26 cellular contexts compared by ENCODE assay signal in the genomic region with DNA sequence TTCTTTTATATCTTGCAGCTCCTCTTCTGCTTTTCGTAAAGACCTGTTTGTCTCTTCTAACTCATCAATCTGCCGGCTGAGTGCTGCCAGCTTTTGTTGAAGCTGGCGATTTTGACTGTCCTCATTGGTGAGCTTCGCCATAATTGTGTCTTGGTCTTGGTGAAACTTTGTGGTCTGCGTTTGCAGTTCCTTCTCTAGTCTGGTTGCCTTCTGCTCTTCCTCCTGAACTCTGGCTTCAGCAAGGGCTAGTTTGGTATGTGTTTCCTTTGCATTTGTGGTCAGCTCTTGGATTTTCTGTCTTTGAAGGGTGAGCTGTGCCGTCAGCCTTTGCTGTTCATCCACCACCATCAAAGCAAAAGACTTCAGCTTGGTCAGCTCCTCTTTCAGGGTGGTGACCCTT. TPM values are rescaled to one million over a fixed set of nuclear protein-coding genes. Genes with fewer than 3 reads are reported as not detected.
DNase-seq lines count a peak whose midpoint lies in the region; ATAC-seq and TF ChIP-seq lines count a peak whose summit lies in the region.
"Had no signal": no experiment of that assay in that cellular context is flagged by ENCODE, and none has a peak within 500 bp of the region (broad histone marks: within the 10 kb centered on the region; RNA-seq: fewer than 3 reads in every experiment).

No MANE protein-coding gene starts in this region.

- no peaks in the 10 kb centered on the region for H3K4me1 ChIP-seq in testis
- H3K4me1 ChIP-seq: Caco-2 had no signal

- peak; percentile 54 for DNase-seq in SIG-M5 treated with dmso at 0.1 percent for 504 hours (lab: John Stamatoyannopoulos, UW; ENCODE audit: unreplicated experiment)
- no peak for DNase-seq in SIG-M5 (lab: John Stamatoyannopoulos, UW)
- DNase-seq in NOMO-1 (lab: John Stamatoyannopoulos, UW; ENCODE audit: unreplicated experiment in 2 of 2): peak; percentile 45 to 82
- peak; percentile 12 for DNase-seq in globus pallidus (ENCODE audit: low spot score)
- DNase-seq in activated CD4-positive, alpha-beta memory T cell treated with anti-CD3 and anti-CD28 coated beads for 36 hours: no peak
- DNase-seq in activated T-cell treated with anti-CD3 and anti-CD28 coated beads, Interleukin-2, amount 50 U/mL, for 24 hours: no peak
- DNase-seq in testis: no peak
- DNase-seq: activated CD8-positive, alpha-beta T cell treated with anti-CD3 and anti-CD28 coated beads, Interleukin-2, amount 10 ng/mL, durations not matched to agents 7 days and 5 days; activated gamma-delta T cell treated with Interleukin-2 at 50 U/mL for 16 hours; Caco-2; DMS79 treated with DMSO at 0.1 percent for 48 hours; effector memory CD4-positive, alpha-beta T cell; foreskin melanocyte; immature natural killer cell; MG63; mucosa of descending colon; NCI-H187 treated with DMSO at 0.1 percent for 48 hours; NCI-H226; stimulated activated CD4-positive, alpha-beta T cell treated with anti-CD3 and anti-CD28 coated beads, Interleukin-1b, Interleukin-23, amount 100 ng/mL, for 48 hours; SW 1271 had no signal

- no peak overlapping the region for H3K27ac Mint-ChIP-seq in activated CD4-positive, alpha-beta memory T cell treated with anti-CD3 and anti-CD28 coated beads for 36 hours
- H3K27ac Mint-ChIP-seq in activated T-cell treated with anti-CD3 and anti-CD28 coated beads, Interleukin-2, amount 50 U/mL, for 24 hours: no peak overlapping the region
- H3K27ac Mint-ChIP-seq: activated CD8-positive, alpha-beta T cell treated with anti-CD3 and anti-CD28 coated beads, Interleukin-2, amount 10 ng/mL, durations not matched to agents 7 days and 5 days; immature natural killer cell; progenitor cell of endocrine pancreas; stimulated activated effector memory CD8-positive, alpha-beta T cell treated with anti-CD3 and anti-CD28 coated beads, Interleukin-12 subunit alpha, Interleukin-12 subunit beta, amount 100 ng/mL, for 72 hours had no signal

- ATAC-seq in GM19023 (IDR thresholded peaks at IDR 0.05; ENCODE audit: unreplicated experiment): no peak
- ATAC-seq: activated CD8-positive, alpha-beta T cell treated with anti-CD3 and anti-CD28 coated beads, Interleukin-2, amount 10 ng/mL, durations not matched to agents 7 days and 5 days; mucosa of descending colon; stimulated activated effector memory CD8-positive, alpha-beta T cell treated with anti-CD3 and anti-CD28 coated beads, Interleukin-12 subunit alpha, Interleukin-12 subunit beta, amount 100 ng/mL, for 72 hours had no signal

- no peaks in the 10 kb centered on the region for H3K27me3 Mint-ChIP-seq in activated CD4-positive, alpha-beta memory T cell treated with anti-CD3 and anti-CD28 coated beads for 36 hours
- H3K27me3 Mint-ChIP-seq in activated T-cell treated with anti-CD3 and anti-CD28 coated beads, Interleukin-2, amount 50 U/mL, for 24 hours: no peaks in the 10 kb centered on the region
- H3K27me3 Mint-ChIP-seq: progenitor cell of endocrine pancreas had no signal

- intact Hi-C loops in activated CD4-positive, alpha-beta memory T cell treated with anti-CD3 and anti-CD28 coated beads for 36 hours (cut with micrococcal nuclease): no loop called here
- intact Hi-C loops in testis (cut with DNase I; ENCODE audit: low total_unique reads): no loop called here

- no peak overlapping the region for H3K27ac ChIP-seq in testis
- H3K27ac ChIP-seq: 22Rv1, hepatocyte had no signal

- H3K4me3 ChIP-seq in testis: no peak overlapping the region
- H3K4me3 ChIP-seq: hepatocyte, MG63, mucosa of descending colon had no signal

- CTCF ChIA-PET in activated CD4-positive, alpha-beta memory T cell treated with anti-CD3 and anti-CD28 coated beads for 36 hours (lab: Charles Lee): interaction anchor here (1.0 to 1.3 kb wide), 4 partner anchors 19 to 403 kb away, joined by 3 to 5 read pairs (median 3); no protein-coding TSS in a partner anchor

- no peak for TF ChIP-seq POLR2A in testis (IDR thresholded peaks at IDR 0.05)

- H3K36me3 ChIP-seq in testis (ENCODE audit: low read depth, missing control alignments): no peaks in the 10 kb centered on the region

- WGBS in testis, 2 donors: 87 to 92% methylated on average over 6 of the region's 6 CpGs

- H3K27me3 ChIP-seq in testis: no peaks in the 10 kb centered on the region
- H3K27me3 ChIP-seq: hepatocyte, MG63 had no signal

- peaks cover 8% of the 10 kb centered on the region for H3K4me1 Mint-ChIP-seq in activated CD4-positive, alpha-beta memory T cell treated with anti-CD3 and anti-CD28 coated beads for 36 hours (ENCODE audit: low read depth)
- H3K4me1 Mint-ChIP-seq in activated T-cell treated with anti-CD3 and anti-CD28 coated beads, Interleukin-2, amount 50 U/mL, for 24 hours (ENCODE audit: low read depth): peaks cover 23% of the 10 kb centered on the region
- H3K4me1 Mint-ChIP-seq: immature natural killer cell had no signal

- POLR2A ChIA-PET in activated CD4-positive, alpha-beta memory T cell treated with anti-CD3 and anti-CD28 coated beads for 36 hours (lab: Charles Lee): no interaction called here

- no peak overlapping the region for H3K4me3 Mint-ChIP-seq in activated CD4-positive, alpha-beta memory T cell treated with anti-CD3 and anti-CD28 coated beads for 36 hours
- no peak overlapping the region for H3K4me3 Mint-ChIP-seq in activated T-cell treated with anti-CD3 and anti-CD28 coated beads, Interleukin-2, amount 50 U/mL, for 24 hours
- H3K4me3 Mint-ChIP-seq: activated CD8-positive, alpha-beta T cell treated with anti-CD3 and anti-CD28 coated beads, Interleukin-2, amount 10 ng/mL, durations not matched to agents 7 days and 5 days; immature natural killer cell; neural crest cell; stimulated activated effector memory CD8-positive, alpha-beta T cell treated with anti-CD3 and anti-CD28 coated beads, Interleukin-12 subunit alpha, Interleukin-12 subunit beta, amount 100 ng/mL, for 72 hours had no signal

- H3K36me3 Mint-ChIP-seq in activated CD4-positive, alpha-beta memory T cell treated with anti-CD3 and anti-CD28 coated beads for 36 hours: no peaks in the 10 kb centered on the region
- peaks cover 13% of the 10 kb centered on the region for H3K36me3 Mint-ChIP-seq in activated T-cell treated with anti-CD3 and anti-CD28 coated beads, Interleukin-2, amount 50 U/mL, for 24 hours (ENCODE audit: low read depth)
- H3K36me3 Mint-ChIP-seq: immature natural killer cell; stimulated activated effector memory CD8-positive, alpha-beta T cell treated with anti-CD3 and anti-CD28 coated beads, Interleukin-12 subunit alpha, Interleukin-12 subunit beta, amount 100 ng/mL, for 72 hours had no signal

- H3K9me3 ChIP-seq in testis: no peaks in the 10 kb centered on the region
- H3K9me3 ChIP-seq: Caco-2, MG63, mucosa of descending colon had no signal

- TF ChIP-seq CTCF in testis (IDR thresholded peaks at IDR 0.05): no peak

- H3K9me3 Mint-ChIP-seq in activated CD4-positive, alpha-beta memory T cell treated with anti-CD3 and anti-CD28 coated beads for 36 hours: no peaks in the 10 kb centered on the region
- no peaks in the 10 kb centered on the region for H3K9me3 Mint-ChIP-seq in activated T-cell treated with anti-CD3 and anti-CD28 coated beads, Interleukin-2, amount 50 U/mL, for 24 hours
- H3K9me3 Mint-ChIP-seq: immature natural killer cell; neural crest cell; stimulated activated effector memory CD8-positive, alpha-beta T cell treated with anti-CD3 and anti-CD28 coated beads, Interleukin-12 subunit alpha, Interleukin-12 subunit beta, amount 100 ng/mL, for 72 hours had no signal

RNA-seq across cellular contexts. Expression of a gene that starts 32.9 kb away (rescaled TPM):
- 10 to 100 TPM; 95.6 to 97.2 TPM for total RNA-seq in activated CD4-positive, alpha-beta memory T cell treated with anti-CD3 and anti-CD28 coated beads for 36 hours
- 10 to 100 TPM; 24.6 to 24.9 TPM for total RNA-seq in testis
- polyA plus RNA-seq in testis (ENCODE audit: insufficient read depth, low read depth, low replicate concordance): 47.9 TPM

Comparison
In these comparisons a context has a peak if more than half of its experiments do, and no peak if none do; other contexts are left out.
1. DNase-seq: peak in SIG-M5 treated with dmso at 0.1 percent for 504 hours (single experiment), NOMO-1 (2 of 2) and globus pallidus (single experiment); none in SIG-M5 (single experiment), activated CD4-positive, alpha-beta memory T cell treated with anti-CD3 and anti-CD28 coated beads for 36 hours (single experiment), activated T-cell treated with anti-CD3 and anti-CD28 coated beads, Interleukin-2, amount 50 U/mL, for 24 hours (single experiment) and testis (single experiment).